In genomic region chr1:109767596-109768334, GRCh38 we compare ENCODE assay signal across 1 cellular context.
TF ChIP-seq lines count a peak whose summit lies in the region.

No MANE protein-coding gene starts in this region.

TF ChIP-seq in WTC11, 78 proteins besides CTCF, POLR2A, EP300 and RAD21 (continued from another document):
- TF ChIP-seq, protein P1, sequence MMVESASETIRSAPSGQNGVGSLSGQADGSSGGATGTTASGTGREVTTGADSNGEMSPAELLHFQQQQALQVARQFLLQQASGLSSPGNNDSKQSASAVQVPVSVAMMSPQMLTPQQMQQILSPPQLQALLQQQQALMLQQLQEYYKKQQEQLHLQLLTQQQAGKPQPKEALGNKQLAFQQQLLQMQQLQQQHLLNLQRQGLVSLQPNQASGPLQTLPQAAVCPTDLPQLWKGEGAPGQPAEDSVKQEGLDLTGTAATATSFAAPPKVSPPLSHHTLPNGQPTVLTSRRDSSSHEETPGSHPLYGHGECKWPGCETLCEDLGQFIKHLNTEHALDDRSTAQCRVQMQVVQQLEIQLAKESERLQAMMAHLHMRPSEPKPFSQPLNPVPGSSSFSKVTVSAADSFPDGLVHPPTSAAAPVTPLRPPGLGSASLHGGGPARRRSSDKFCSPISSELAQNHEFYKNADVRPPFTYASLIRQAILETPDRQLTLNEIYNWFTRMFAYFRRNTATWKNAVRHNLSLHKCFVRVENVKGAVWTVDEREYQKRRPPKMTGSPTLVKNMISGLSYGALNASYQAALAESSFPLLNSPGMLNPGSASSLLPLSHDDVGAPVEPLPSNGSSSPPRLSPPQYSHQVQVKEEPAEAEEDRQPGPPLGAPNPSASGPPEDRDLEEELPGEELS (CRISPR knock-in tag; IDR thresholded peaks at IDR 0.05): no peak
- TF ChIP-seq NR1H2 (CRISPR knock-in tag; IDR thresholded peaks at IDR 0.05): no peak
- no peak for TF ChIP-seq FOXP1 (CRISPR knock-in tag; IDR thresholded peaks at IDR 0.05; ENCODE audit: borderline replicate concordance)
- TF ChIP-seq FOXJ3 (CRISPR knock-in tag; IDR thresholded peaks at IDR 0.05; ENCODE audit: borderline replicate concordance): no peak
- TF ChIP-seq, protein P2, sequence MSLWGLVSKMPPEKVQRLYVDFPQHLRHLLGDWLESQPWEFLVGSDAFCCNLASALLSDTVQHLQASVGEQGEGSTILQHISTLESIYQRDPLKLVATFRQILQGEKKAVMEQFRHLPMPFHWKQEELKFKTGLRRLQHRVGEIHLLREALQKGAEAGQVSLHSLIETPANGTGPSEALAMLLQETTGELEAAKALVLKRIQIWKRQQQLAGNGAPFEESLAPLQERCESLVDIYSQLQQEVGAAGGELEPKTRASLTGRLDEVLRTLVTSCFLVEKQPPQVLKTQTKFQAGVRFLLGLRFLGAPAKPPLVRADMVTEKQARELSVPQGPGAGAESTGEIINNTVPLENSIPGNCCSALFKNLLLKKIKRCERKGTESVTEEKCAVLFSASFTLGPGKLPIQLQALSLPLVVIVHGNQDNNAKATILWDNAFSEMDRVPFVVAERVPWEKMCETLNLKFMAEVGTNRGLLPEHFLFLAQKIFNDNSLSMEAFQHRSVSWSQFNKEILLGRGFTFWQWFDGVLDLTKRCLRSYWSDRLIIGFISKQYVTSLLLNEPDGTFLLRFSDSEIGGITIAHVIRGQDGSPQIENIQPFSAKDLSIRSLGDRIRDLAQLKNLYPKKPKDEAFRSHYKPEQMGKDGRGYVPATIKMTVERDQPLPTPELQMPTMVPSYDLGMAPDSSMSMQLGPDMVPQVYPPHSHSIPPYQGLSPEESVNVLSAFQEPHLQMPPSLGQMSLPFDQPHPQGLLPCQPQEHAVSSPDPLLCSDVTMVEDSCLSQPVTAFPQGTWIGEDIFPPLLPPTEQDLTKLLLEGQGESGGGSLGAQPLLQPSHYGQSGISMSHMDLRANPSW (CRISPR knock-in tag; conservative IDR thresholded peaks at IDR 0.05; ENCODE audit: low read depth): no peak
